In genomic region chr1:51877434-51878306, GRCh38 we compare ENCODE assay signal across 9 cellular contexts. TPM values are rescaled to one million over a fixed set of nuclear protein-coding genes. Genes with fewer than 3 reads are reported as not detected.
A peak's percentile ranks its signal among the peaks of the same experiment; 100 is the strongest.
DNase-seq lines count a peak whose midpoint lies in the region; ATAC-seq, FAIRE-seq and TF ChIP-seq lines count a peak whose summit lies in the region.
"Had no signal": no experiment of that assay in that cellular context is flagged by ENCODE, and none has a peak within 500 bp of the region (broad histone marks: within the 10 kb centered on the region; RNA-seq: fewer than 3 reads in every experiment).

No MANE protein-coding gene starts in this region.

- H3K36me3 ChIP-seq in ascending aorta: no peaks in the 10 kb centered on the region
- H3K36me3 ChIP-seq in iPS-20b (ENCODE audit: insufficient read depth, low read depth, low read length): peaks cover 5% of the 10 kb centered on the region; the same call in 1 of the 2 replicates
- peaks cover 0 to 8% (median 5%) of the 10 kb centered on the region in 4 donors for H3K36me3 ChIP-seq in stomach

- peaks cover 6% of the 10 kb centered on the region for H3K27me3 Mint-ChIP-seq in activated T-helper 1 cell treated with anti-CD3 and anti-CD28 coated beads, Interleukin-12 subunit alpha, Interleukin-12 subunit beta, Interleukin-2, Interleukin-4 antibody, amounts not matched to agents 30 ng/mL and 10 ng/mL and 1 ng/mL, durations not matched to agents 14 hours and 24 hours and 36 hours (ENCODE audit: insufficient read depth)

- H3K4me2 ChIP-seq in A549: peak overlapping the region; percentile 86

- intact Hi-C loops in ascending aorta (cut with DNase I) (loop anchor here (2.0 to 5.0 kb wide), 5 partner anchors 177 to 920 kb away; partner anchors contain the start of genes CC2D1B, OSBPL9, RNF11 and TXNDC12), stomach (cut with DNase I; ENCODE audit: low total_unique reads) (no loop called here)
- intact Hi-C loops in activated T-helper 1 cell treated with anti-CD3 and anti-CD28 coated beads, Interleukin-12 subunit alpha, Interleukin-12 subunit beta, Interleukin-2, Interleukin-4 antibody, amounts not matched to agents 30 ng/mL and 10 ng/mL and 1 ng/mL, durations not matched to agents 14 hours and 24 hours and 36 hours (cut with micrococcal nuclease): loop anchor here (1.0 to 5.0 kb wide), 11 partner anchors 15 to 915 kb away; partner anchors contain the start of genes EPS15, FAF1, KTI12 and OSBPL9

- H3K4me1 Mint-ChIP-seq in activated T-helper 1 cell treated with anti-CD3 and anti-CD28 coated beads, Interleukin-12 subunit alpha, Interleukin-12 subunit beta, Interleukin-2, Interleukin-4 antibody, amounts not matched to agents 30 ng/mL and 10 ng/mL and 1 ng/mL, durations not matched to agents 14 hours and 24 hours and 36 hours (ENCODE audit: low read depth): no peaks in the 10 kb centered on the region

- no peak for TF ChIP-seq POLR2A in A549 (IDR thresholded peaks at IDR 0.05; ENCODE audit: low read length)
- TF ChIP-seq POLR2A in stomach (IDR thresholded peaks at IDR 0.05): no peak
- no peak; the same call in 1 of the 2 replicates for TF ChIP-seq POLR2A in GM12891 (IDR thresholded peaks at IDR 0.05; ENCODE audit: low read depth, low read length)

- H3K27ac Mint-ChIP-seq in activated T-helper 1 cell treated with anti-CD3 and anti-CD28 coated beads, Interleukin-12 subunit alpha, Interleukin-12 subunit beta, Interleukin-2, Interleukin-4 antibody, amounts not matched to agents 30 ng/mL and 10 ng/mL and 1 ng/mL, durations not matched to agents 14 hours and 24 hours and 36 hours: no peak overlapping the region

- TF ChIP-seq RAD21 in A549 (conservative IDR thresholded peaks at IDR 0.05 in 1 of 2, IDR thresholded peaks at IDR 0.05 in 1 of 2): no peak

- POLR2A ChIA-PET in A549 (lab: Yijun Ruan, JAX): no interaction called here

- peak overlapping the region; percentile 97 to 99 for H3K27ac ChIP-seq in A549
- peak overlapping the region; percentile 90 to 99 for H3K27ac ChIP-seq in ascending aorta
- peak overlapping the region; percentile 97 for H3K27ac ChIP-seq in iPS-20b (ENCODE audit: low read length)
- peak overlapping the region; percentile 95 to 99 (median 97) for H3K27ac ChIP-seq in stomach

- H3K9ac ChIP-seq in iPS-20b (ENCODE audit: low read depth, low read length): peak overlapping the region; percentile 98

- TF ChIP-seq CTCF in A549 (IDR thresholded peaks at IDR 0.05) (no peak), ascending aorta (IDR thresholded peaks at IDR 0.05) (no peak), stomach (IDR thresholded peaks at IDR 0.05) (no peak)

- H3K4me1 ChIP-seq in A549 (peaks cover 22% of the 10 kb centered on the region), ascending aorta (peaks cover 5 to 27% of the 10 kb centered on the region in 2 donors), iPS-20b (ENCODE audit: insufficient read depth, low read length) (peaks cover 3% of the 10 kb centered on the region; the same call in 1 of the 2 replicates), stomach (peaks cover 20 to 58% (median 46%) of the 10 kb centered on the region in 4 donors)

- WGBS in A549 (ENCODE audit: missing lambda C conversion rate): 9% methylated on average over 15 of the region's 20 CpGs
- WGBS in stomach, 5 donors: 10 to 13% (median 10%) methylated on average over 18 to 20 of the region's 20 CpGs

- no peak overlapping the region for H3K4me3 Mint-ChIP-seq in activated T-helper 1 cell treated with anti-CD3 and anti-CD28 coated beads, Interleukin-12 subunit alpha, Interleukin-12 subunit beta, Interleukin-2, Interleukin-4 antibody, amounts not matched to agents 30 ng/mL and 10 ng/mL and 1 ng/mL, durations not matched to agents 14 hours and 24 hours and 36 hours
- H3K4me3 Mint-ChIP-seq: nephron had no signal

- FAIRE-seq in A549 (lab: Jason Lieb, UNC) (no peak), GM12891 (lab: Jason Lieb, UNC) (no peak)

- H3K9me3 Mint-ChIP-seq in activated T-helper 1 cell treated with anti-CD3 and anti-CD28 coated beads, Interleukin-12 subunit alpha, Interleukin-12 subunit beta, Interleukin-2, Interleukin-4 antibody, amounts not matched to agents 30 ng/mL and 10 ng/mL and 1 ng/mL, durations not matched to agents 14 hours and 24 hours and 36 hours: no peaks in the 10 kb centered on the region
- H3K9me3 Mint-ChIP-seq: nephron had no signal

- H3K9me3 ChIP-seq in A549 (no peaks in the 10 kb centered on the region), ascending aorta (no peaks in the 10 kb centered on the region), iPS-20b (ENCODE audit: insufficient read depth, low read depth, low read length) (no peaks in the 10 kb centered on the region), stomach (no peaks in the 10 kb centered on the region)

- ATAC-seq in A549: peak; percentile 23 to 31; a peak in 4 of 6 replicates

- DNase-seq in A549 (ENCODE audit: low read depth in 1 of 2, low spot score in 1 of 2): peak in 1 of 2 experiments; percentile 22
- peak; percentile 36 for DNase-seq in EL
- DNase-seq in Jurkat, Clone E6-1 (ENCODE audit: low read depth, low spot score): no peak
- peak in 1 of 2 donors; percentile 74 for DNase-seq in ascending aorta (ENCODE audit: low spot score in 2 of 2)
- no peak for DNase-seq in stomach
- no peak for DNase-seq in GM12891 (ENCODE audit: insufficient read length, low spot score)
- DNase-seq in activated T-helper 1 cell treated with anti-CD3 and anti-CD28 coated beads, Interleukin-12 subunit alpha, Interleukin-12 subunit beta, Interleukin-2, Interleukin-4 antibody, amounts not matched to agents 30 ng/mL and 10 ng/mL and 1 ng/mL, durations not matched to agents 14 hours and 24 hours and 36 hours (ENCODE audit: low spot score): no peak

- CTCF ChIA-PET in A549 (lab: Yijun Ruan, JAX): interaction anchor here (1.5 kb wide), 1 partner anchor 124 kb away, joined by 4 read pairs; no protein-coding TSS in a partner anchor

- H3K4me3 ChIP-seq in A549 (peak overlapping the region; percentile 90), ascending aorta (peak overlapping the region; percentile 71 to 83), iPS-20b (ENCODE audit: low read length) (peak overlapping the region; percentile 99), stomach (peak overlapping the region; percentile 72 to 92 (median 86))
- peak overlapping the region; percentile 80 for H3K4me3 ChIP-seq in Jurkat, Clone E6-1 (ENCODE audit: low read length)

- peaks cover 11% of the 10 kb centered on the region for H3K36me3 Mint-ChIP-seq in activated T-helper 1 cell treated with anti-CD3 and anti-CD28 coated beads, Interleukin-12 subunit alpha, Interleukin-12 subunit beta, Interleukin-2, Interleukin-4 antibody, amounts not matched to agents 30 ng/mL and 10 ng/mL and 1 ng/mL, durations not matched to agents 14 hours and 24 hours and 36 hours (ENCODE audit: low read depth)

- H3K27me3 ChIP-seq in ascending aorta (no peaks in the 10 kb centered on the region), iPS-20b (ENCODE audit: insufficient read depth, low read length) (peaks cover 4% of the 10 kb centered on the region), stomach (peaks cover 0 to 15% (median 5%) of the 10 kb centered on the region in 3 donors)

- TF ChIP-seq EP300 in A549 (IDR thresholded peaks at IDR 0.05): no peak
- TF ChIP-seq EP300 in stomach (IDR thresholded peaks at IDR 0.05): no peak

TF ChIP-seq in A549, 52 proteins besides CTCF, POLR2A, EP300 and RAD21 (continues in another document):
- TF ChIP-seq CHD2 (IDR thresholded peaks at IDR 0.05; ENCODE audit: low read length, partially characterized antibody) (no peak), CEBPB (IDR thresholded peaks at IDR 0.05) (no peak), BCL3 (IDR thresholded peaks at IDR 0.05) (no peak), MAZ (IDR thresholded peaks at IDR 0.05; ENCODE audit: borderline replicate concordance, low read depth, low read length) (no peak)

TF ChIP-seq in GM12891, 5 proteins besides CTCF, POLR2A, EP300 and RAD21:
- TF ChIP-seq POLR2AphosphoS5 (IDR thresholded peaks at IDR 0.05; ENCODE audit: low read depth, low read length): no peak
- TF ChIP-seq SPI1 (IDR thresholded peaks at IDR 0.05; ENCODE audit: low read depth, low read length): no peak
- no peak for TF ChIP-seq POU2F2 (IDR thresholded peaks at IDR 0.05; ENCODE audit: low read depth, low read length)
- no peak for TF ChIP-seq TAF1 (IDR thresholded peaks at IDR 0.05; ENCODE audit: low read depth, low read length)
- no peak for TF ChIP-seq PAX5 (IDR thresholded peaks at IDR 0.05; ENCODE audit: insufficient read depth, low read length, severe bottlenecking)
TF ChIP-seq in GM12891: peak in this region for 0.

RNA-seq across cellular contexts. Expression of gene NRDC, which starts 0.9 kb away (rescaled TPM):
- polyA plus RNA-seq in A549 (2011; rRNA removed) (162 and 208 TPM in 2 replicates), A549 (2017; fragmentation: RNase III; extraction: RNeasy Plus Mini Kit Qiagen cat#74134 plus additional on column Dnase treatment) (119 to 129 TPM (median 126 TPM) in 3 replicates), stomach (10 to 100 TPM; 62.8 to 95.6 (median 78.3) TPM)
- 48.3 and 59.6 TPM in 2 replicates for polyA plus RNA-seq in A549 (2012; cell fraction: cytosol; rRNA removed)
- 62.7 and 71.4 TPM in 2 replicates for polyA plus RNA-seq in A549 (2012; cell fraction: nucleus; rRNA removed)
- 111 and 148 TPM in 2 replicates for polyA minus RNA-seq in A549 (2011; rRNA and poly(A)+ RNA removed)
- polyA plus RNA-seq in Jurkat, Clone E6-1 (2012; ENCODE audit: insufficient read depth, insufficient read length): 153 TPM
- total RNA-seq in ascending aorta (40.0 TPM), stomach (10 to 100 TPM; 58.4 to 93.0 (median 80.0) TPM)
- 82.8 TPM for polyA plus RNA-seq in GM12891 (2012; ENCODE audit: low read depth, missing spikeins)
- total RNA-seq in activated T-helper 1 cell treated with anti-CD3 and anti-CD28 coated beads, Interleukin-12 subunit alpha, Interleukin-12 subunit beta, Interleukin-2, Interleukin-4 antibody, amounts not matched to agents 30 ng/mL and 10 ng/mL and 1 ng/mL, durations not matched to agents 14 hours and 24 hours and 36 hours: 177 and 185 TPM in 2 replicates
